In genomic region chr6:136548582-136549330, GRCh38 we compare ENCODE assay signal across 10 cellular contexts. TPM values are rescaled to one million over a fixed set of nuclear protein-coding genes. Genes with fewer than 3 reads are reported as not detected.
DNase-seq lines count a peak whose midpoint lies in the region; ATAC-seq and TF ChIP-seq lines count a peak whose summit lies in the region.
"Had no signal": no experiment of that assay in that cellular context is flagged by ENCODE, and none has a peak within 500 bp of the region (broad histone marks: within the 10 kb centered on the region; RNA-seq: fewer than 3 reads in every experiment).

No MANE protein-coding gene starts in this region.

- H4K20me1 ChIP-seq in SK-N-SH (ENCODE audit: insufficient read depth) = no peaks in the 10 kb centered on the region

- peaks cover 0 to 16% of the 10 kb centered on the region in 2 experiments; a peak in 2 of 4 replicates for H3K4me1 ChIP-seq in SK-N-SH (ENCODE audit: control insufficient read depth in 1 of 2, insufficient read depth in 2 of 2, low read depth in 1 of 2, low read length in 1 of 2)

- H3K9me3 Mint-ChIP-seq in activated naive CD8-positive, alpha-beta T cell treated with anti-CD3 and anti-CD28 coated beads, Interleukin-2, amount 50 U/mL, for 24 hours = no peaks in the 10 kb centered on the region
- no peaks in the 10 kb centered on the region for H3K9me3 Mint-ChIP-seq in stimulated activated effector memory CD8-positive, alpha-beta T cell treated with anti-CD3 and anti-CD28 coated beads, Interleukin-12 subunit alpha, Interleukin-12 subunit beta, amount 100 ng/mL, for 72 hours

- CTCF ChIA-PET in SK-N-SH (lab: Yijun Ruan, JAX) = interaction anchor here (0.5 to 4.9 kb wide), 23 partner anchors 9 to 267 kb away, joined by 3 to 41 read pairs (median 3); partner anchors contain the start of gene MAP3K5

- no peak for TF ChIP-seq RAD21 in SK-N-SH (IDR thresholded peaks at IDR 0.05; ENCODE audit: low read length)

- H3K27me3 ChIP-seq in SK-N-SH (ENCODE audit: insufficient read depth) = peaks cover 12% of the 10 kb centered on the region; the same call in 1 of the 2 replicates
- H3K27me3 ChIP-seq: thyroid gland had no signal

- H3K9ac ChIP-seq in SK-N-SH = no peak overlapping the region

- H3K9me2 ChIP-seq in SK-N-SH = no peaks in the 10 kb centered on the region

- H3K36me3 ChIP-seq in SK-N-SH (replicated peaks in 1 of 2; ENCODE audit: control insufficient read depth in 1 of 2, insufficient read depth in 2 of 2, low read length in 1 of 2) = no peaks in the 10 kb centered on the region
- H3K36me3 ChIP-seq: thyroid gland had no signal

- POLR2A ChIA-PET in SK-N-SH (lab: Yijun Ruan, JAX) = interaction anchor here (1.6 kb wide), 1 partner anchor 259 kb away, joined by 4 read pairs; the partner anchor contains the start of gene BCLAF1

- H3K4me3 ChIP-seq in SK-N-SH (ENCODE audit: low read depth in 2 of 2, low read length in 1 of 2) = peak overlapping the region in 1 of 2 experiments; percentile 77; a peak in 2 of 4 replicates

- no peak for TF ChIP-seq EP300 in SK-N-SH (IDR thresholded peaks at IDR 0.05; ENCODE audit: borderline replicate concordance in 1 of 2, low read depth in 1 of 2, low read length in 1 of 2)

- DNase-seq in SK-N-SH (no peak), kidney tubule cell (ENCODE audit: low spot score) (peak; percentile 24), NCI-H1048 (lab: John Stamatoyannopoulos, UW) (no peak)
- no peak for DNase-seq in activated naive CD8-positive, alpha-beta T cell treated with anti-CD3 and anti-CD28 coated beads, Interleukin-2, amount 50 U/mL, for 24 hours
- no peak for DNase-seq in stimulated activated effector memory CD8-positive, alpha-beta T cell treated with anti-CD3 and anti-CD28 coated beads, Interleukin-12 subunit alpha, Interleukin-12 subunit beta, amount 100 ng/mL, for 72 hours (ENCODE audit: low spot score in 2 of 2)
- DNase-seq: 8988T had no signal

- 0 out of 2 replicates have a peak overlapping the region, but pooled peaks have one; percentile 84 for H3K4me2 ChIP-seq in SK-N-SH

- no peak overlapping the region for H3K27ac Mint-ChIP-seq in activated naive CD8-positive, alpha-beta T cell treated with anti-CD3 and anti-CD28 coated beads, Interleukin-2, amount 50 U/mL, for 24 hours
- no peak overlapping the region for H3K27ac Mint-ChIP-seq in stimulated activated effector memory CD8-positive, alpha-beta T cell treated with anti-CD3 and anti-CD28 coated beads, Interleukin-12 subunit alpha, Interleukin-12 subunit beta, amount 100 ng/mL, for 72 hours

- H3K27me3 Mint-ChIP-seq in activated naive CD8-positive, alpha-beta T cell treated with anti-CD3 and anti-CD28 coated beads, Interleukin-2, amount 50 U/mL, for 24 hours = peaks cover 62% of the 10 kb centered on the region

- no peaks in the 10 kb centered on the region for H3K79me2 ChIP-seq in SK-N-SH (ENCODE audit: insufficient read depth)

- H3K36me3 Mint-ChIP-seq in activated naive CD8-positive, alpha-beta T cell treated with anti-CD3 and anti-CD28 coated beads, Interleukin-2, amount 50 U/mL, for 24 hours (ENCODE audit: low read depth) = no peaks in the 10 kb centered on the region
- H3K36me3 Mint-ChIP-seq in stimulated activated effector memory CD8-positive, alpha-beta T cell treated with anti-CD3 and anti-CD28 coated beads, Interleukin-12 subunit alpha, Interleukin-12 subunit beta, amount 100 ng/mL, for 72 hours = no peaks in the 10 kb centered on the region

- ATAC-seq in SK-N-SH treated with all-trans-retinoic acid at 6 μM for 48 hours (no peak), GM19328 (IDR thresholded peaks at IDR 0.05; ENCODE audit: unreplicated experiment) (no peak), HG03571 (IDR thresholded peaks at IDR 0.05; ENCODE audit: unreplicated experiment) (no peak)
- ATAC-seq in activated naive CD8-positive, alpha-beta T cell treated with anti-CD3 and anti-CD28 coated beads, Interleukin-2, amount 50 U/mL, for 24 hours = no peak
- no peak for ATAC-seq in stimulated activated effector memory CD8-positive, alpha-beta T cell treated with anti-CD3 and anti-CD28 coated beads, Interleukin-12 subunit alpha, Interleukin-12 subunit beta, amount 100 ng/mL, for 72 hours

- no peak overlapping the region for H3K27ac ChIP-seq in SK-N-SH (ENCODE audit: low read depth in 2 of 2, low read length in 1 of 2)

- H3K4me1 Mint-ChIP-seq in activated naive CD8-positive, alpha-beta T cell treated with anti-CD3 and anti-CD28 coated beads, Interleukin-2, amount 50 U/mL, for 24 hours = peaks cover 9% of the 10 kb centered on the region
- no peaks in the 10 kb centered on the region for H3K4me1 Mint-ChIP-seq in stimulated activated effector memory CD8-positive, alpha-beta T cell treated with anti-CD3 and anti-CD28 coated beads, Interleukin-12 subunit alpha, Interleukin-12 subunit beta, amount 100 ng/mL, for 72 hours

- WGBS in SK-N-SH (ENCODE audit: low lambda C conversion rate) = 80% methylated on average over 14 of the region's 14 CpGs

- H3F3A ChIP-seq in SK-N-SH (replicated peaks; ENCODE audit: insufficient read depth) = peaks cover 3% of the 10 kb centered on the region

- H2AFZ ChIP-seq in SK-N-SH (ENCODE audit: low read depth) = no peak overlapping the region

- no peaks in the 10 kb centered on the region for H3K9me3 ChIP-seq in SK-N-SH
- H3K9me3 ChIP-seq: thyroid gland had no signal

- H3K4me3 Mint-ChIP-seq in activated naive CD8-positive, alpha-beta T cell treated with anti-CD3 and anti-CD28 coated beads, Interleukin-2, amount 50 U/mL, for 24 hours = peak overlapping the region; percentile 64
- peak overlapping the region; percentile 52 for H3K4me3 Mint-ChIP-seq in stimulated activated effector memory CD8-positive, alpha-beta T cell treated with anti-CD3 and anti-CD28 coated beads, Interleukin-12 subunit alpha, Interleukin-12 subunit beta, amount 100 ng/mL, for 72 hours

- no peak for TF ChIP-seq CTCF in SK-N-SH (IDR thresholded peaks at IDR 0.05)

TF ChIP-seq in SK-N-SH, 30 proteins besides CTCF, POLR2A, EP300 and RAD21:
- no peak for TF ChIP-seq USF1 (IDR thresholded peaks at IDR 0.05; ENCODE audit: borderline replicate concordance, low read depth)
- no peak for TF ChIP-seq RCOR1 (IDR thresholded peaks at IDR 0.05; ENCODE audit: low read length)
- TF ChIP-seq PBX3 (IDR thresholded peaks at IDR 0.05) = no peak

TF ChIP-seq in SK-N-SH treated with all-trans-retinoic acid at 6 μM for 48 hours, 23 proteins besides CTCF, POLR2A, EP300 and RAD21:
- no peak for TF ChIP-seq CSDC2 (CRISPR knock-in tag; IDR thresholded peaks at IDR 0.05)
- TF ChIP-seq ARNTL (CRISPR knock-in tag; IDR thresholded peaks at IDR 0.05; ENCODE audit: borderline replicate concordance, low read depth) = no peak
- TF ChIP-seq CREB5 (CRISPR knock-in tag; IDR thresholded peaks at IDR 0.05; ENCODE audit: low read depth) = no peak
- TF ChIP-seq GLIS3 (CRISPR knock-in tag; IDR thresholded peaks at IDR 0.05) = no peak
- TF ChIP-seq SNAI2 (CRISPR knock-in tag; IDR thresholded peaks at IDR 0.05) = no peak
- no peak for TF ChIP-seq ESRRG (CRISPR knock-in tag; IDR thresholded peaks at IDR 0.05)
- no peak for TF ChIP-seq ZFP3 (CRISPR knock-in tag; IDR thresholded peaks at IDR 0.05)
- TF ChIP-seq TSHZ2 (CRISPR knock-in tag; IDR thresholded peaks at IDR 0.05) = no peak
- no peak for TF ChIP-seq TCF4 (CRISPR knock-in tag; IDR thresholded peaks at IDR 0.05; ENCODE audit: borderline replicate concordance)
- TF ChIP-seq ZC3H10 (CRISPR knock-in tag; IDR thresholded peaks at IDR 0.05) = no peak
- TF ChIP-seq BACH2 (CRISPR knock-in tag; IDR thresholded peaks at IDR 0.05; ENCODE audit: borderline replicate concordance) = no peak
- no peak for TF ChIP-seq ZNF565 (CRISPR knock-in tag; conservative IDR thresholded peaks at IDR 0.05; ENCODE audit: low read depth)
- no peak for TF ChIP-seq ZNF8 (CRISPR knock-in tag; IDR thresholded peaks at IDR 0.05)

RNA-seq across cellular contexts. Expression of gene MAP7, which starts 1.5 kb away (rescaled TPM):
- 0.76 and 0.97 TPM in 2 replicates for polyA plus RNA-seq in SK-N-SH (2012; rRNA removed)
- polyA plus RNA-seq in SK-N-SH (2012; cell fraction: cytosol; rRNA removed) = 0.99 and 1.3 TPM in 2 replicates
- polyA plus RNA-seq in SK-N-SH (2012; cell fraction: nucleus; rRNA removed) = 1.1 and 1.2 TPM in 2 replicates
